In the genomic region with DNA sequence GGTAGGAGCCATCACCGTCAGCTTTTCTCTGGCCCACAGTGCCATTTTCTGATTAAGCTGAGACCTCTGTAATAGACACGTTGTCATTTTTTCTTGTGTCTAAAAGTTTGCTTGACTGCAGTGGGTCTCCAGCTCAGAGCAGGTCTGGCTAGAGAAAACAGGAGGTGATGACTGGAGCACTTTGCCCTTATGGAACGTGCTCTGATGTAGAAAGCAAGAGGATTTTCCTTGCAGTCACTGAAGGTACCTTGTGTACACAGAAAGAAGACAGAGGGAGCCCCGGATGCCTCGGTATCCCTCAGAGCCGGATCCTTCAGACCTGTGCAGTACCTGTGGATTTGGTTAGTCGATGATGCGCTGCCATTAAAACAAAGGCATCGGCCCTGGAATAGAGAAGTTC, we compare ENCODE assay signal across 18 cellular contexts.
DNase-seq lines count a peak whose midpoint lies in the region; ATAC-seq and TF ChIP-seq lines count a peak whose summit lies in the region.
"Had no signal": no experiment of that assay in that cellular context is flagged by ENCODE, and none has a peak within 500 bp of the region (broad histone marks: within the 10 kb centered on the region; RNA-seq: fewer than 3 reads in every experiment).

No MANE protein-coding gene starts in this region.

- H3K9me3 ChIP-seq in IMR-90 (ENCODE audit: control insufficient read depth, insufficient read depth, low read length) (no peaks in the 10 kb centered on the region), ascending aorta (no peaks in the 10 kb centered on the region), stomach (no peaks in the 10 kb centered on the region), Peyer's patch (no peaks in the 10 kb centered on the region)
- H3K9me3 ChIP-seq: HAP-1 had no signal

- no peaks in the 10 kb centered on the region for H3K27me3 Mint-ChIP-seq in mesothelial cell of epicardium (ENCODE audit: low read depth)
- H3K27me3 Mint-ChIP-seq: B cell had no signal

- peaks cover 80% of the 10 kb centered on the region for H3K4me1 Mint-ChIP-seq in mesothelial cell of epicardium
- H3K4me1 Mint-ChIP-seq: B cell had no signal

- dilution Hi-C loops in IMR-90 (cut with HindIII; ENCODE audit: low sequenced_read_pairs, unreplicated experiment), result no loop called here

- no peak for ATAC-seq in IMR-90 (ENCODE audit: low read depth)
- ATAC-seq: GM12878 had no signal

- H3K27me3 ChIP-seq in IMR-90 (ENCODE audit: control insufficient read depth, insufficient read depth, low read length) (no peaks in the 10 kb centered on the region), ascending aorta (no peaks in the 10 kb centered on the region), stomach (no peaks in the 10 kb centered on the region), Peyer's patch (no peaks in the 10 kb centered on the region)

- H3K4ac ChIP-seq in IMR-90 (ENCODE audit: low read depth, low read length), result 0 out of 2 replicates have a peak overlapping the region, but pooled peaks have one; percentile 5

- no peak overlapping the region for H3K14ac ChIP-seq in IMR-90 (replicated peaks; ENCODE audit: low read depth, low read length)

- no peak overlapping the region for H3K4me2 ChIP-seq in IMR-90 (ENCODE audit: low read depth, low read length)

- no peak overlapping the region; the same call in 1 of the 2 replicates for H3K23ac ChIP-seq in IMR-90 (ENCODE audit: low read depth, low read length)

- POLR2A ChIA-PET in IMR-90 (lab: Charles Lee; ENCODE audit: unreplicated experiment), result no interaction called here

- H2BK120ac ChIP-seq in IMR-90 (ENCODE audit: low read depth, low read length), result no peak overlapping the region

- TF ChIP-seq CTCF in IMR-90 (conservative IDR thresholded peaks at IDR 0.05; ENCODE audit: low read depth, low read length) (no peak), ascending aorta (IDR thresholded peaks at IDR 0.05) (no peak), mesothelial cell of epicardium (IDR thresholded peaks at IDR 0.05; ENCODE audit: unreplicated experiment) (no peak), stomach (IDR thresholded peaks at IDR 0.05) (no peak), Peyer's patch (IDR thresholded peaks at IDR 0.05) (no peak)

- H3K4me3 ChIP-seq in IMR-90 (ENCODE audit: insufficient read depth, low read depth, low read length), result no peak overlapping the region
- no peak overlapping the region for H3K4me3 ChIP-seq in ascending aorta
- no peak overlapping the region for H3K4me3 ChIP-seq in stomach
- no peak overlapping the region for H3K4me3 ChIP-seq in Peyer's patch
- H3K4me3 ChIP-seq: GM12878, HAP-1, SK-N-MC had no signal

- no peak overlapping the region for H2AK5ac ChIP-seq in IMR-90 (ENCODE audit: low read depth, low read length)

- H3K4me3 Mint-ChIP-seq in mesothelial cell of epicardium, result no peak overlapping the region
- H3K4me3 Mint-ChIP-seq: B cell; CD4-positive, alpha-beta memory T cell had no signal

- H3K27ac ChIP-seq in IMR-90 (ENCODE audit: insufficient read depth, low read length) (no peak overlapping the region), ascending aorta (peak overlapping the region; percentile 11 to 23), stomach (peak overlapping the region; percentile 74 to 92 (median 81)), Peyer's patch (peak overlapping the region in 2 of 4 donors; percentile 52 to 63)
- H3K27ac ChIP-seq: SK-N-MC had no signal

- no peak overlapping the region for H3K56ac ChIP-seq in IMR-90 (ENCODE audit: extremely low read depth, insufficient read depth, low read length)

- no peak overlapping the region for H2AFZ ChIP-seq in IMR-90 (replicated peaks; ENCODE audit: low read length, poor library complexity)

- WGBS in IMR-90 (ENCODE audit: extremely low coverage in 2 of 2, insufficient read length in 1 of 2), 2 experiments, result 70% methylated on average over 5 of the region's 9 CpGs; no CpG with 5 or more reads in 1 of the 2 experiments
- 50 to 71% (median 61%) methylated on average over 9 of the region's 9 CpGs for WGBS in stomach, 5 donors

- intact Hi-C loops in IMR-90 (cut with micrococcal nuclease) (no loop called here), ascending aorta (cut with DNase I) (no loop called here), stomach (cut with DNase I; ENCODE audit: low total_unique reads) (no loop called here)

- H4K20me1 ChIP-seq in IMR-90 (ENCODE audit: insufficient read depth, low read length), result peaks cover 69% of the 10 kb centered on the region

- H2BK15ac ChIP-seq in IMR-90 (ENCODE audit: low read depth, low read length), result no peak overlapping the region

- H3K4me1 ChIP-seq in IMR-90 (ENCODE audit: control insufficient read depth, insufficient read depth, low read length), result peaks cover 45% of the 10 kb centered on the region
- H3K4me1 ChIP-seq in ascending aorta, result peaks cover 19 to 72% of the 10 kb centered on the region in 2 donors
- peaks cover 38 to 96% (median 74%) of the 10 kb centered on the region in 4 donors for H3K4me1 ChIP-seq in stomach
- H3K4me1 ChIP-seq in Peyer's patch, result peaks cover 0 to 28% (median 3%) of the 10 kb centered on the region in 4 donors

- DNase-seq in IMR-90 (no peak), ascending aorta (ENCODE audit: low spot score in 2 of 2) (no peak), mesothelial cell of epicardium (ENCODE audit: low spot score in 2 of 2, unreplicated experiment in 2 of 2) (no peak), stomach (no peak), epidermal melanocyte (ENCODE audit: insufficient read length, low spot score) (no peak), NCI-H2227 treated with DMSO at 0.1 percent for 48 hours (lab: John Stamatoyannopoulos, UW) (no peak), Peyer's patch (no peak)
- DNase-seq: CD4-positive, alpha-beta memory T cell; DND-41; GDM1; NCI-H1105 treated with DMSO at 0.1 percent for 48 hours; NCI-H187; NCI-H69; NK-92 treated with Interleukin-12 subunit alpha and Interleukin-12 subunit beta, amount 100 ng/mL, for 24 hours had no signal

- H2BK20ac ChIP-seq in IMR-90 (ENCODE audit: low read depth, low read length), result no peak overlapping the region

- no peak for TF ChIP-seq POLR2A in IMR-90 (IDR thresholded peaks at IDR 0.05; ENCODE audit: low read depth, low read length)
- no peak for TF ChIP-seq POLR2A in stomach (IDR thresholded peaks at IDR 0.05)
- no peak for TF ChIP-seq POLR2A in Peyer's patch (IDR thresholded peaks at IDR 0.05)

- CTCF ChIA-PET in IMR-90 (lab: Yijun Ruan, JAX), result no interaction called here

- no peak overlapping the region for H4K91ac ChIP-seq in IMR-90 (ENCODE audit: insufficient read depth, low read depth, low read length)

- H3K9me3 Mint-ChIP-seq in mesothelial cell of epicardium, result no peaks in the 10 kb centered on the region
- H3K9me3 Mint-ChIP-seq: CD4-positive, alpha-beta memory T cell had no signal

- no peak for TF ChIP-seq EP300 in stomach (IDR thresholded peaks at IDR 0.05)

- H4K8ac ChIP-seq in IMR-90 (ENCODE audit: low read depth in 2 of 2, low read length in 2 of 2), result no peak overlapping the region

- in situ Hi-C loops in IMR-90 (cut with MboI; ENCODE audit: low sequenced_read_pairs), result no loop called here

- BruUV-seq in IMR-90 (replicated peaks; lab: Mats Ljungman, UMichigan), result no TSS peak

- H3K9ac ChIP-seq in IMR-90 (ENCODE audit: low read depth, low read length), result no peak overlapping the region

- peaks cover 33 to 79% of the 10 kb centered on the region in 2 experiments for H3K79me1 ChIP-seq in IMR-90 (ENCODE audit: low read depth in 1 of 2, low read length in 2 of 2)

- no peak overlapping the region for H2AK9ac ChIP-seq in IMR-90 (replicated peaks; ENCODE audit: low read depth, low read length, poor library complexity)

- peak overlapping the region; percentile 83 for H3K27ac Mint-ChIP-seq in mesothelial cell of epicardium
- H3K27ac Mint-ChIP-seq: B cell; CD4-positive, alpha-beta memory T cell had no signal

- no peak overlapping the region for H3K18ac ChIP-seq in IMR-90 (ENCODE audit: low read depth, low read length)

- no peak overlapping the region for H2BK5ac ChIP-seq in IMR-90 (ENCODE audit: low read depth, low read length, poor library complexity, severe bottlenecking)

- H3K36me3 Mint-ChIP-seq in mesothelial cell of epicardium, result no peaks in the 10 kb centered on the region
- H3K36me3 Mint-ChIP-seq: CD4-positive, alpha-beta memory T cell had no signal

- H3K36me3 ChIP-seq in IMR-90 (ENCODE audit: control insufficient read depth, insufficient read depth, low read length), result no peaks in the 10 kb centered on the region
- H3K36me3 ChIP-seq in ascending aorta, result no peaks in the 10 kb centered on the region
- no peaks in the 10 kb centered on the region for H3K36me3 ChIP-seq in stomach
- H3K36me3 ChIP-seq in Peyer's patch, result no peaks in the 10 kb centered on the region
- H3K36me3 ChIP-seq: HAP-1 had no signal

- TF ChIP-seq RAD21 in IMR-90 (IDR thresholded peaks at IDR 0.05; ENCODE audit: low read length), result no peak

- peaks cover 48% of the 10 kb centered on the region for H3K9me1 ChIP-seq in IMR-90 (ENCODE audit: insufficient read depth, low read length)

- no peak overlapping the region for H4K5ac ChIP-seq in IMR-90 (ENCODE audit: low read depth, low read length)

TF ChIP-seq in IMR-90, 13 proteins besides CTCF, POLR2A, EP300 and RAD21:
- TF ChIP-seq NFE2L2 (IDR thresholded peaks at IDR 0.05; ENCODE audit: low read depth, low read length), result no peak
- TF ChIP-seq, protein P1, sequence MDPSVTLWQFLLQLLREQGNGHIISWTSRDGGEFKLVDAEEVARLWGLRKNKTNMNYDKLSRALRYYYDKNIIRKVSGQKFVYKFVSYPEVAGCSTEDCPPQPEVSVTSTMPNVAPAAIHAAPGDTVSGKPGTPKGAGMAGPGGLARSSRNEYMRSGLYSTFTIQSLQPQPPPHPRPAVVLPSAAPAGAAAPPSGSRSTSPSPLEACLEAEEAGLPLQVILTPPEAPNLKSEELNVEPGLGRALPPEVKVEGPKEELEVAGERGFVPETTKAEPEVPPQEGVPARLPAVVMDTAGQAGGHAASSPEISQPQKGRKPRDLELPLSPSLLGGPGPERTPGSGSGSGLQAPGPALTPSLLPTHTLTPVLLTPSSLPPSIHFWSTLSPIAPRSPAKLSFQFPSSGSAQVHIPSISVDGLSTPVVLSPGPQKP (IDR thresholded peaks at IDR 0.05; ENCODE audit: borderline replicate concordance, low read depth, low read length), result no peak
- no peak for TF ChIP-seq MAFK (IDR thresholded peaks at IDR 0.05; ENCODE audit: low read depth, low read length)
- TF ChIP-seq MAZ (IDR thresholded peaks at IDR 0.05; ENCODE audit: borderline replicate concordance, low read depth, low read length), result no peak
- TF ChIP-seq MXI1 (IDR thresholded peaks at IDR 0.05; ENCODE audit: borderline replicate concordance, low read depth, low read length), result no peak
- no peak for TF ChIP-seq CHD1 (IDR thresholded peaks at IDR 0.05; ENCODE audit: low read depth, low read length)
